ENCODE assay signal across 1 cellular context in genomic region chr9:135966916-135967260, GRCh38.
TF ChIP-seq lines count a peak whose summit lies in the region.

No MANE protein-coding gene starts in this region.

TF ChIP-seq in HEK293, 187 proteins besides CTCF, POLR2A, EP300 and RAD21:
- TF ChIP-seq HIC1 (tag by site-specific recombination; IDR thresholded peaks at IDR 0.05), result 0 out of 2 replicates have a peak, but pooled peaks have one; percentile 9
